10 cellular contexts compared by ENCODE assay signal in genomic region chr16:3377917-3378316, GRCh38. TPM values are rescaled to one million over a fixed set of nuclear protein-coding genes. Genes with fewer than 3 reads are reported as not detected.
"Had no signal": no experiment of that assay in that cellular context is flagged by ENCODE, and none has a peak within 500 bp of the region (broad histone marks: within the 10 kb centered on the region; RNA-seq: fewer than 3 reads in every experiment).

No MANE protein-coding gene starts in this region.

- FAIRE-seq: H1, H54, HTR-8/SVneo had no signal

- H3K4me3 ChIP-seq: GM23338 had no signal

- ATAC-seq: GM23338 had no signal

- H3K4me1 Mint-ChIP-seq: GM23338, H9, IgD-negative memory B cell had no signal

- H3K4me2 ChIP-seq: GM23338, KMS-11 had no signal

- H3K9ac ChIP-seq: KMS-11 had no signal

- DNase-seq: H9, HCEC 1CT, KBM-7 had no signal

- H3K4me3 Mint-ChIP-seq: GM23338, H9, IgD-negative memory B cell had no signal

- H2AFZ ChIP-seq: GM23338 had no signal

- H3K27me3 Mint-ChIP-seq: IgD-negative memory B cell had no signal

- H3K27ac Mint-ChIP-seq: GM23338, H9, IgD-negative memory B cell had no signal

- H3K27ac ChIP-seq: KMS-11 had no signal

RNA-seq across cellular contexts. Expression of gene OR2C1, which starts 22.2 kb away (rescaled TPM):
- total RNA-seq: GM23338, H1, H9, HT-29 had no signal
- polyA plus RNA-seq: GM23338, H1, IgD-negative memory B cell had no signal
